In genomic region chr5:7851240-7851592, GRCh38 we compare ENCODE assay signal across 8 cellular contexts. TPM values are rescaled to one million over a fixed set of nuclear protein-coding genes. Genes with fewer than 3 reads are reported as not detected.
DNase-seq lines count a peak whose midpoint lies in the region; ATAC-seq and TF ChIP-seq lines count a peak whose summit lies in the region.

No MANE protein-coding gene starts in this region.

- peaks cover 2% of the 10 kb centered on the region for H3K9me3 Mint-ChIP-seq in activated CD4-positive, alpha-beta T cell treated with anti-CD3 and anti-CD28 coated beads for 36 hours (ENCODE audit: low read depth)
- peaks cover 3% of the 10 kb centered on the region for H3K9me3 Mint-ChIP-seq in activated naive CD8-positive, alpha-beta T cell treated with anti-CD3 and anti-CD28 coated beads, Interleukin-2, amount 10 ng/mL, durations not matched to agents 7 days and 5 days

- no peak overlapping the region for H3K9ac ChIP-seq in liver (ENCODE audit: low read depth in 1 of 2, low read length in 2 of 2)

- peak overlapping the region; percentile 5 to 10 for H3K27ac ChIP-seq in liver (ENCODE audit: low read depth in 1 of 2, low read length in 2 of 2)
- H3K27ac ChIP-seq in stomach: peak overlapping the region in 3 of 5 donors; percentile 36 to 47 (median 46)

- H3K27me3 Mint-ChIP-seq in activated CD4-positive, alpha-beta T cell treated with anti-CD3 and anti-CD28 coated beads for 36 hours: peaks cover 16% of the 10 kb centered on the region
- H3K27me3 Mint-ChIP-seq in activated naive CD8-positive, alpha-beta T cell treated with anti-CD3 and anti-CD28 coated beads, Interleukin-2, amount 10 ng/mL, durations not matched to agents 7 days and 5 days: peaks cover 43% of the 10 kb centered on the region

- peaks cover 18% of the 10 kb centered on the region for H3K4me1 Mint-ChIP-seq in activated CD4-positive, alpha-beta T cell treated with anti-CD3 and anti-CD28 coated beads for 36 hours
- H3K4me1 Mint-ChIP-seq in activated naive CD8-positive, alpha-beta T cell treated with anti-CD3 and anti-CD28 coated beads, Interleukin-2, amount 10 ng/mL, durations not matched to agents 7 days and 5 days: peaks cover 20% of the 10 kb centered on the region

- no peak overlapping the region for H3K27ac Mint-ChIP-seq in activated CD4-positive, alpha-beta T cell treated with anti-CD3 and anti-CD28 coated beads for 36 hours
- H3K27ac Mint-ChIP-seq in activated naive CD8-positive, alpha-beta T cell treated with anti-CD3 and anti-CD28 coated beads, Interleukin-2, amount 10 ng/mL, durations not matched to agents 7 days and 5 days: peak overlapping the region; percentile 56

- H3K36me3 ChIP-seq in liver (ENCODE audit: control insufficient read depth in 4 of 4, insufficient read depth in 3 of 4, low read depth in 1 of 4, low read length in 3 of 4): no peaks in the 10 kb centered on the region
- no peaks in the 10 kb centered on the region for H3K36me3 ChIP-seq in stomach

- TF ChIP-seq EP300 in stomach (IDR thresholded peaks at IDR 0.05): no peak

- POLR2A ChIA-PET in activated CD4-positive, alpha-beta T cell treated with anti-CD3 and anti-CD28 coated beads for 36 hours (lab: Charles Lee): interaction anchor here (0.7 to 1.0 kb wide), 2 partner anchors 18 to 59 kb away, joined by 3 read pairs; partner anchors contain the start of genes FASTKD3 and MTRR
- POLR2A ChIA-PET in activated naive CD8-positive, alpha-beta T cell treated with anti-CD3 and anti-CD28 coated beads, Interleukin-2, amount 10 ng/mL, durations not matched to agents 7 days and 5 days (lab: Charles Lee): interaction anchor here (0.9 kb wide), 1 partner anchor 18 kb away, joined by 3 read pairs; the partner anchor contains the start of genes FASTKD3 and MTRR
- POLR2A ChIA-PET in GM10248 (lab: Yijun Ruan, JAX): interaction anchor here (0.8 kb wide), 1 partner anchor 1958 kb away, joined by 3 read pairs; no protein-coding TSS in a partner anchor

- H3K36me3 Mint-ChIP-seq in activated CD4-positive, alpha-beta T cell treated with anti-CD3 and anti-CD28 coated beads for 36 hours (ENCODE audit: low read depth): no peaks in the 10 kb centered on the region
- H3K36me3 Mint-ChIP-seq in activated naive CD8-positive, alpha-beta T cell treated with anti-CD3 and anti-CD28 coated beads, Interleukin-2, amount 10 ng/mL, durations not matched to agents 7 days and 5 days: peaks cover 4% of the 10 kb centered on the region

- TF ChIP-seq POLR2A in stomach (IDR thresholded peaks at IDR 0.05): no peak

- peak overlapping the region; percentile 26 to 67 (median 35) for H3K4me3 ChIP-seq in liver (ENCODE audit: low read depth in 1 of 3, low read length in 3 of 3)
- H3K4me3 ChIP-seq in stomach: peak overlapping the region; percentile 57 to 86 (median 58)

- TF ChIP-seq CTCF in liver (IDR thresholded peaks at IDR 0.05; ENCODE audit: low read depth, low read length, missing input control): no peak
- TF ChIP-seq CTCF in stomach (IDR thresholded peaks at IDR 0.05): no peak
- no peak for TF ChIP-seq CTCF in GM10248 (IDR thresholded peaks at IDR 0.05; ENCODE audit: control extremely low read depth, extremely low read depth, low read depth, missing control alignments)

- peak overlapping the region; percentile 61 for H3K4me3 Mint-ChIP-seq in activated CD4-positive, alpha-beta T cell treated with anti-CD3 and anti-CD28 coated beads for 36 hours
- H3K4me3 Mint-ChIP-seq in activated naive CD8-positive, alpha-beta T cell treated with anti-CD3 and anti-CD28 coated beads, Interleukin-2, amount 10 ng/mL, durations not matched to agents 7 days and 5 days: peak overlapping the region; percentile 75

- DNase-seq in activated CD4-positive, alpha-beta T cell treated with anti-CD3 and anti-CD28 coated beads for 36 hours: no peak
- no peak for DNase-seq in activated CD4-positive, alpha-beta T cell treated with anti-CD3 and anti-CD28 coated beads for 48 hours
- no peak for DNase-seq in activated naive CD8-positive, alpha-beta T cell treated with anti-CD3 and anti-CD28 coated beads, Interleukin-2, amount 10 ng/mL, durations not matched to agents 7 days and 5 days
- DNase-seq in stomach (no peak), AG08395 (ENCODE audit: low spot score) (no peak), GM10248 (ENCODE audit: extremely low spot score) (no peak), NCI-H1436 (lab: John Stamatoyannopoulos, UW) (no peak)

- H3K9me3 ChIP-seq in liver (ENCODE audit: control insufficient read depth in 4 of 4, low read length in 3 of 4): no peaks in the 10 kb centered on the region
- H3K9me3 ChIP-seq in stomach: no peaks in the 10 kb centered on the region

- intact Hi-C loops in activated CD4-positive, alpha-beta T cell treated with anti-CD3 and anti-CD28 coated beads for 36 hours (cut with DNase I, micrococcal nuclease): loop anchor here in 1 of 2 experiments (2.0 kb wide), 1 partner anchor 18 kb away; the partner anchor contains the start of genes FASTKD3 and MTRR
- intact Hi-C loops in stomach (cut with DNase I; ENCODE audit: low total_unique reads): no loop called here

- ATAC-seq in activated CD4-positive, alpha-beta T cell treated with anti-CD3 and anti-CD28 coated beads for 36 hours: no peak
- ATAC-seq in activated naive CD8-positive, alpha-beta T cell treated with anti-CD3 and anti-CD28 coated beads, Interleukin-2, amount 10 ng/mL, durations not matched to agents 7 days and 5 days (ENCODE audit: low read depth): no peak

- CTCF ChIA-PET in activated CD4-positive, alpha-beta T cell treated with anti-CD3 and anti-CD28 coated beads for 36 hours (lab: Charles Lee): interaction anchor here (0.5 kb wide), 1 partner anchor 1259 kb away, joined by 4 read pairs; no protein-coding TSS in a partner anchor
- CTCF ChIA-PET in GM10248 (lab: Yijun Ruan, JAX): interaction anchor here (1.2 kb wide), 1 partner anchor 9 kb away, joined by 4 read pairs; no protein-coding TSS in a partner anchor

- H3K27me3 ChIP-seq in liver (ENCODE audit: control insufficient read depth in 4 of 4, insufficient read depth in 4 of 4, low read length in 3 of 4) (no peaks in the 10 kb centered on the region), stomach (peaks cover 0 to 35% (median 14%) of the 10 kb centered on the region in 3 donors)

- no peak for TF ChIP-seq RAD21 in liver (IDR thresholded peaks at IDR 0.05)

- peaks cover 4 to 21% (median 16%) of the 10 kb centered on the region in 4 donors for H3K4me1 ChIP-seq in liver (ENCODE audit: control insufficient read depth in 4 of 4, insufficient read depth in 4 of 4, low read length in 3 of 4)
- peaks cover 14 to 35% (median 29%) of the 10 kb centered on the region in 4 donors for H3K4me1 ChIP-seq in stomach

- WGBS in liver: 31% methylated on average over 16 of the region's 16 CpGs
- 25 to 53% (median 37%) methylated on average over 16 of the region's 16 CpGs for WGBS in stomach, 5 donors

TF ChIP-seq in liver, 16 proteins besides CTCF, POLR2A, EP300 and RAD21:
- no peak for TF ChIP-seq GABPA (IDR thresholded peaks at IDR 0.05 in 1 of 2, conservative IDR thresholded peaks at IDR 0.05 in 1 of 2)
- TF ChIP-seq YY1 (IDR thresholded peaks at IDR 0.05): no peak
- TF ChIP-seq FOXA1 (IDR thresholded peaks at IDR 0.05): no peak

RNA-seq across cellular contexts. Expression of gene CFAP90, which starts 0.3 kb away (rescaled TPM):
- not detected for total RNA-seq in activated CD4-positive, alpha-beta T cell treated with anti-CD3 and anti-CD28 coated beads for 36 hours
- not detected for total RNA-seq in activated naive CD8-positive, alpha-beta T cell treated with anti-CD3 and anti-CD28 coated beads, Interleukin-2, amount 10 ng/mL, durations not matched to agents 7 days and 5 days
- total RNA-seq in liver (under 1 TPM; 0.42 to 0.65 TPM), stomach (under 1 TPM in 1 of 5 donors, not detected in 4; 0.55 TPM)
- polyA plus RNA-seq in liver (1 to 10 TPM in 1 of 2 donors, under 1 TPM in 1; 0.53 to 1.0 TPM), stomach (1 to 10 TPM in 2 of 3 donors, under 1 TPM in 1; 0.81 to 1.3 (median 1.2) TPM)

RNA-seq across cellular contexts. Expression of gene FASTKD3, which starts 17.6 kb away (rescaled TPM):
- total RNA-seq in activated CD4-positive, alpha-beta T cell treated with anti-CD3 and anti-CD28 coated beads for 36 hours: 1 to 10 TPM; 9.2 to 9.6 TPM
- total RNA-seq in activated naive CD8-positive, alpha-beta T cell treated with anti-CD3 and anti-CD28 coated beads, Interleukin-2, amount 10 ng/mL, durations not matched to agents 7 days and 5 days: 10 to 100 TPM; 11.9 to 14.8 TPM
- 10 to 100 TPM in 1 of 2 donors, 1 to 10 TPM in 1; 9.5 to 11.3 TPM for total RNA-seq in liver
- polyA plus RNA-seq in liver: 1 to 10 TPM; 6.3 to 9.5 TPM
- total RNA-seq in stomach: 10 to 100 TPM in 2 of 5 donors, 1 to 10 TPM in 1, under 1 TPM in 1, not detected in 1; 0.58 to 13.0 (median 7.2) TPM
- polyA plus RNA-seq in stomach: 10 to 100 TPM in 1 of 3 donors, 1 to 10 TPM in 2; 8.7 to 11.9 (median 9.9) TPM

RNA-seq across cellular contexts. Expression of gene MTRR, which starts 17.7 kb away (rescaled TPM):
- total RNA-seq in activated CD4-positive, alpha-beta T cell treated with anti-CD3 and anti-CD28 coated beads for 36 hours: 10 to 100 TPM; 49.3 to 52.9 TPM
- total RNA-seq in activated naive CD8-positive, alpha-beta T cell treated with anti-CD3 and anti-CD28 coated beads, Interleukin-2, amount 10 ng/mL, durations not matched to agents 7 days and 5 days: 10 to 100 TPM; 56.3 to 57.0 TPM
- total RNA-seq in liver (10 to 100 TPM; 16.2 to 49.7 TPM), stomach (10 to 100 TPM; 11.0 to 53.9 (median 51.3) TPM)
- polyA plus RNA-seq in liver (10 to 100 TPM; 17.8 to 18.1 TPM), stomach (10 to 100 TPM in 2 of 3 donors, 1 to 10 TPM in 1; 9.7 to 21.8 (median 15.1) TPM)
